Comparison of ENCODE assay signal across 1 cellular context in genomic region chr15:85296615-85297402, GRCh38.
TF ChIP-seq lines count a peak whose summit lies in the region.

No MANE protein-coding gene starts in this region.

TF ChIP-seq in GM23338, 12 proteins besides CTCF, POLR2A, EP300 and RAD21 (continued from another document):
- TF ChIP-seq ZNF462 (CRISPR knock-in tag; IDR thresholded peaks at IDR 0.05) (no peak), NANOG (IDR thresholded peaks at IDR 0.05; ENCODE audit: borderline replicate concordance) (no peak), ETS1 (IDR thresholded peaks at IDR 0.05) (no peak), ZNF114 (CRISPR knock-in tag; IDR thresholded peaks at IDR 0.05) (no peak), ZNF331 (CRISPR knock-in tag; IDR thresholded peaks at IDR 0.05; ENCODE audit: low read depth) (no peak)
